Comparison of ENCODE assay signal across 11 cellular contexts in the genomic region with DNA sequence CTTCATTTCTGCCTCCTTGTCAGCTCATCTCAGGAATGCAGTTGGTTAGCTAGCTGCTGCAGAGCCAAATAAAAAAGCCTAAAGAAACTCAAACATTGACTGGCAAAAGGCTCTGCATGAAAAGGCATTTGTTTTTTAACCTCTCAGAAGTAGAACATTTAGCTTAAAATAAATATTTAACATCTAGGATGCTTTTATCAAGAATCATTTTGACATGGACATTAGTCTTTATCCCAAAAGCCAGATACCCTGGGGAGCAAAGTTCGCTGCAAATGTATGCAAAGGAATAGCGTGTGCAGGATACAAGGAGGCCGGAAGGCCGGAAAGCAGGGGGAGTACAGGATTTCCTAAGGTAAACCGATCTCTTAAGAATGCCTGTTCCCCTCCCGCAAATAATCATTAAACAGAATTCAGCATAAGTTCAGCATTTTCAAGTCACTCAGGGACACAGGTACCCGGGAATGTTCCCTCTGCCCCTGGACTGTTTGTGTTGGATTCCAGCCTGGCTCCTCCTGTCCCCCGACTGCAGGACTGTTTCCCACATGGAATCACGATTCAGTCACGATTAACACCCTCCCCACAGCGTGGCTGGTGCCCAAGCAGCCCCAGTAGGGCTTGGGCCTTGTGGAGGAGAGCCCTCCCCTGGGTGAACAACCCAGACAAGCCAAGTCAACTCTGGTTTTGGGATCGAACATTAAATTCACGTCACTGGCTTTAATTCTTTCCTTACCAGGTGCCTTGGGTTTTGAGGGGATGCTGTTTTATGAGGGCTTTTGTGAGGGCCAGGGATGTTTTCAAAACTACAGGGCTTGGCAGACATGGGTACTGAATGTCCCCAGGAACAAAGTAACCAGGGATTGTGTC.
A peak's percentile ranks its signal among the peaks of the same experiment; 100 is the strongest.
DNase-seq lines count a peak whose midpoint lies in the region; ATAC-seq, FAIRE-seq and TF ChIP-seq lines count a peak whose summit lies in the region.
"Had no signal": no experiment of that assay in that cellular context is flagged by ENCODE, and none has a peak within 500 bp of the region (broad histone marks: within the 10 kb centered on the region; RNA-seq: fewer than 3 reads in every experiment).

No MANE protein-coding gene starts in this region.

- H3K23me2 ChIP-seq in H1 (ENCODE audit: low read depth, low read length): no peaks in the 10 kb centered on the region

- H4K5ac ChIP-seq in H1 (ENCODE audit: insufficient read length, low read depth, low read length): no peak overlapping the region

- H2BK12ac ChIP-seq in H1 (ENCODE audit: low read depth, low read length): peak overlapping the region; percentile 39; the same call in 1 of the 2 replicates

- H4K8ac ChIP-seq in H1 (ENCODE audit: extremely low read depth, insufficient read depth, low read length): no peak overlapping the region

- no peak overlapping the region for H2BK15ac ChIP-seq in H1 (ENCODE audit: low read length)

- no peak overlapping the region for H3K14ac ChIP-seq in H1 (ENCODE audit: insufficient read length)

- H3K4ac ChIP-seq in H1 (replicated peaks; ENCODE audit: insufficient read length, low read depth, low read length): no peak overlapping the region

- POLR2A ChIA-PET in H1 (lab: Charles Lee; ENCODE audit: partially characterized antibody): no interaction called here

- TF ChIP-seq RAD21 in H1 (IDR thresholded peaks at IDR 0.05 in 1 of 2, conservative IDR thresholded peaks at IDR 0.05 in 1 of 2; ENCODE audit: low read depth in 2 of 2, low read length in 2 of 2): no peak

- H3K27me3 ChIP-seq in H1 (replicated peaks in 1 of 4; ENCODE audit: control insufficient read depth in 3 of 4, extremely low read depth in 1 of 4, insufficient read depth in 3 of 4, low read length in 3 of 4): no peaks in the 10 kb centered on the region
- no peaks in the 10 kb centered on the region for H3K27me3 ChIP-seq in vagina

- no peak overlapping the region for H3K27ac ChIP-seq in H1 (ENCODE audit: low read depth, low read length)
- peak overlapping the region; percentile 14 for H3K27ac ChIP-seq in vagina

- peak overlapping the region; percentile 8 for H3K56ac ChIP-seq in H1 (replicated peaks; ENCODE audit: insufficient read length, low read depth, low read length)

- H3K18ac ChIP-seq in H1 (ENCODE audit: extremely low read depth, low read length): peak overlapping the region; percentile 38; the same call in 1 of the 2 replicates

- H3K4me3 Mint-ChIP-seq in mesothelial cell of epicardium: no peak overlapping the region

- H3K79me2 ChIP-seq in H1 (ENCODE audit: control insufficient read depth in 1 of 2, insufficient read depth in 2 of 2, low read length in 2 of 2): no peaks in the 10 kb centered on the region; a peak in 2 of 4 replicates

- H3K4me3 ChIP-seq in H1 (ENCODE audit: extremely low read depth in 1 of 4, insufficient read depth in 2 of 4, low read depth in 3 of 4, low read length in 4 of 4) (no peak overlapping the region), vagina (peak overlapping the region in 1 of 2 donors; percentile 1)

- no peak overlapping the region for H3K4me2 ChIP-seq in H1 (ENCODE audit: insufficient read depth in 1 of 2, low read depth in 2 of 2, low read length in 2 of 2)

- H3K79me1 ChIP-seq in H1 (ENCODE audit: low read depth, low read length): no peaks in the 10 kb centered on the region

- 0 out of 2 replicates have a peak overlapping the region, but pooled peaks have one; percentile 10 for H2AK5ac ChIP-seq in H1 (ENCODE audit: low read depth, low read length)

- H2BK120ac ChIP-seq in H1 (replicated peaks; ENCODE audit: low read depth, low read length): no peak overlapping the region

- H4K20me1 ChIP-seq in H1 (replicated peaks in 1 of 2; ENCODE audit: control insufficient read depth in 1 of 2, insufficient read depth in 2 of 2, low read length in 2 of 2): peaks cover 0 to 3% of the 10 kb centered on the region in 2 experiments

- H4K91ac ChIP-seq in H1 (replicated peaks; ENCODE audit: insufficient read length, low read length): no peak overlapping the region

- peaks cover 4% of the 10 kb centered on the region for H3K9me3 Mint-ChIP-seq in mesothelial cell of epicardium
- H3K9me3 Mint-ChIP-seq: CD8-positive, alpha-beta memory T cell; stimulated activated naive CD8-positive, alpha-beta T cell treated with anti-CD3 and anti-CD28 coated beads, Interleukin-15, amount 100 ng/mL, for 72 hours had no signal

- no peak overlapping the region for H2BK5ac ChIP-seq in H1 (ENCODE audit: low read depth, low read length)

- CTCF ChIA-PET in H1 (lab: Charles Lee; ENCODE audit: partially characterized antibody): interaction anchor here (1.0 kb wide), 1 partner anchor 13 kb away, joined by 3 read pairs; no protein-coding TSS in a partner anchor

- intact Hi-C loops in Right ventricle myocardium inferior (cut with DNase I): loop anchor here (2.0 kb wide), 1 partner anchor 53 kb away; no protein-coding TSS in a partner anchor
- intact Hi-C loops in cardiac septum (cut with DNase I): loop anchor here (2.0 kb wide), 1 partner anchor 51 kb away; no protein-coding TSS in a partner anchor
- intact Hi-C loops in vagina (cut with DNase I): no loop called here

- peaks cover 44% of the 10 kb centered on the region for H3K4me1 Mint-ChIP-seq in mesothelial cell of epicardium

- H3K27ac Mint-ChIP-seq in mesothelial cell of epicardium: peak overlapping the region; percentile 80

- DNase-seq in Right ventricle myocardium inferior (ENCODE audit: missing footprints) (no peak), cardiac septum (ENCODE audit: low spot score) (no peak), H1 (ENCODE audit: low read depth in 1 of 2, low spot score in 2 of 2) (no peak), mesothelial cell of epicardium (ENCODE audit: low spot score in 2 of 2, unreplicated experiment in 2 of 2) (no peak), vagina (ENCODE audit: extremely low spot score in 2 of 2) (no peak)
- no peak for DNase-seq in stimulated activated CD4-positive, alpha-beta T cell treated with anti-CD3 and anti-CD28 coated beads, Interleukin-15, amount 100 ng/mL, for 24 hours
- DNase-seq: NCI-H1436 had no signal

- H3K36me3 ChIP-seq in H1 (ENCODE audit: control insufficient read depth in 2 of 4, insufficient read depth in 4 of 4, low read length in 3 of 4): no peaks in the 10 kb centered on the region
- H3K36me3 ChIP-seq in vagina: no peaks in the 10 kb centered on the region

- no peak for TF ChIP-seq POLR2A in H1 (IDR thresholded peaks at IDR 0.05; ENCODE audit: control extremely low read depth in 1 of 2, low read depth in 2 of 2, low read length in 2 of 2)
- no peak for TF ChIP-seq POLR2A in vagina (IDR thresholded peaks at IDR 0.05)

- no peak overlapping the region for H3K23ac ChIP-seq in H1 (ENCODE audit: insufficient read length)

- no peak overlapping the region for H2BK20ac ChIP-seq in H1 (ENCODE audit: low read length)

- FAIRE-seq in H1 (lab: Jason Lieb, UNC): no peak

- no peak overlapping the region for H2AFZ ChIP-seq in H1 (ENCODE audit: low read length)

- peaks cover 25% of the 10 kb centered on the region for H3K36me3 Mint-ChIP-seq in mesothelial cell of epicardium

- no peak for TF ChIP-seq CTCF in H1 (IDR thresholded peaks at IDR 0.05; ENCODE audit: control extremely low read depth in 1 of 3, insufficient read depth in 1 of 3, low read depth in 1 of 3, low read length in 3 of 3)
- no peak for TF ChIP-seq CTCF in mesothelial cell of epicardium (IDR thresholded peaks at IDR 0.05; ENCODE audit: unreplicated experiment)
- TF ChIP-seq CTCF in vagina (IDR thresholded peaks at IDR 0.05): no peak

- 72% methylated on average over 13 of the region's 13 CpGs; no CpG with 5 or more reads in 1 of the 2 experiments for WGBS in H1 (ENCODE audit: extremely low coverage in 1 of 2, insufficient coverage in 1 of 2, insufficient read length in 1 of 2, insufficient replicate concordance in 2 of 2, low coverage in 1 of 2, low lambda C conversion rate in 2 of 2, missing lambda C conversion rate in 1 of 2), 2 experiments

- H3K9ac ChIP-seq in H1 (replicated peaks in 1 of 4; ENCODE audit: extremely low read depth in 1 of 4, low read depth in 3 of 4, low read length in 3 of 4): peak overlapping the region in 1 of 4 experiments; percentile 27; a peak in 1 of 7 replicates

- TF ChIP-seq EP300 in H1 (IDR thresholded peaks at IDR 0.05; ENCODE audit: borderline replicate concordance in 1 of 2, low read depth in 2 of 2, low read length in 2 of 2): no peak

- H3K9me3 ChIP-seq in H1 (ENCODE audit: insufficient read depth in 2 of 2, low read depth in 1 of 2, low read length in 1 of 2) (no peaks in the 10 kb centered on the region), vagina (no peaks in the 10 kb centered on the region)

- H3K27me3 Mint-ChIP-seq in mesothelial cell of epicardium (ENCODE audit: low read depth): no peaks in the 10 kb centered on the region
- H3K27me3 Mint-ChIP-seq: CD8-positive, alpha-beta memory T cell; stimulated activated naive CD8-positive, alpha-beta T cell treated with anti-CD3 and anti-CD28 coated beads, Interleukin-15, amount 100 ng/mL, for 72 hours had no signal

- H3K4me1 ChIP-seq in H1 (replicated peaks in 1 of 4; ENCODE audit: control insufficient read depth in 3 of 4, insufficient read depth in 4 of 4, low read length in 3 of 4): peaks cover 2 to 15% (median 9%) of the 10 kb centered on the region in 4 experiments; a peak in 6 of 7 replicates
- H3K4me1 ChIP-seq in vagina: peaks cover 25% of the 10 kb centered on the region

- peak; percentile 14 for ATAC-seq in Right ventricle myocardium inferior
- ATAC-seq in GM19467 (IDR thresholded peaks at IDR 0.05; ENCODE audit: unreplicated experiment): no peak
- ATAC-seq in HG03439 (IDR thresholded peaks at IDR 0.05; ENCODE audit: unreplicated experiment): no peak

TF ChIP-seq in H1, 55 proteins besides CTCF, POLR2A, EP300 and RAD21 (continues in another document):
- TF ChIP-seq TEAD4 (IDR thresholded peaks at IDR 0.05; ENCODE audit: low read depth, low read length): no peak
- TF ChIP-seq SP2 (IDR thresholded peaks at IDR 0.05; ENCODE audit: low read length): no peak
